15 cellular contexts compared by ENCODE assay signal in genomic region chr4:119240128-119240527, GRCh38. TPM values are rescaled to one million over a fixed set of nuclear protein-coding genes. Genes with fewer than 3 reads are reported as not detected.
DNase-seq lines count a peak whose midpoint lies in the region; ATAC-seq and TF ChIP-seq lines count a peak whose summit lies in the region.
"Had no signal": no experiment of that assay in that cellular context is flagged by ENCODE, and none has a peak within 500 bp of the region (broad histone marks: within the 10 kb centered on the region; RNA-seq: fewer than 3 reads in every experiment).

No MANE protein-coding gene starts in this region.

- no peak overlapping the region for H3K4me2 ChIP-seq in smooth muscle cell

- intact Hi-C loops in psoas muscle (cut with DNase I) = no loop called here

- H3K4me3 Mint-ChIP-seq in chondrocyte (ENCODE audit: unreplicated experiment) = no peak overlapping the region
- H3K4me3 Mint-ChIP-seq in activated T-cell treated with anti-CD3 and anti-CD28 coated beads, Interleukin-2, amount 50 U/mL, for 72 hours = no peak overlapping the region
- H3K4me3 Mint-ChIP-seq: CD4-positive, alpha-beta memory T cell had no signal

- WGBS in psoas muscle, 3 donors = 97 to 100% (median 97%) methylated on average over 1 of the region's 1 CpG
- 100% methylated on average over 1 of the region's 1 CpG for WGBS in smooth muscle cell (ENCODE audit: low lambda C conversion rate)

- H3K79me2 ChIP-seq in smooth muscle cell (ENCODE audit: low read depth) = peaks cover 3% of the 10 kb centered on the region

- peaks cover 19% of the 10 kb centered on the region for H3K36me3 Mint-ChIP-seq in chondrocyte (ENCODE audit: low read depth)
- H3K36me3 Mint-ChIP-seq in activated T-cell treated with anti-CD3 and anti-CD28 coated beads, Interleukin-2, amount 50 U/mL, for 72 hours (ENCODE audit: insufficient read depth in 2 of 2) = peaks cover 5% of the 10 kb centered on the region in 2 donors

- no peaks in the 10 kb centered on the region for H3F3A ChIP-seq in smooth muscle cell (ENCODE audit: low read depth)

- DNase-seq in chondrocyte (ENCODE audit: low spot score) (no peak), psoas muscle (no peak), smooth muscle cell (lab: John Stamatoyannopoulos, UW; ENCODE audit: unreplicated experiment) (no peak), mesenteric fat pad (ENCODE audit: low spot score) (no peak)
- DNase-seq in activated T-cell treated with anti-CD3 and anti-CD28 coated beads, Interleukin-2, amount 50 U/mL, for 72 hours = no peak
- DNase-seq: C1 segment of cervical spinal cord; Calu3; CD4-positive, alpha-beta memory T cell; COR-L47; DMS53; DMS79 treated with DMSO at 0.1 percent for 48 hours; GF-D8; GOT3 had no signal

- TF ChIP-seq CTCF in VCaP (conservative IDR thresholded peaks at IDR 0.05) (no peak), chondrocyte (IDR thresholded peaks at IDR 0.05) (no peak), psoas muscle (IDR thresholded peaks at IDR 0.05) (no peak), smooth muscle cell (IDR thresholded peaks at IDR 0.05; ENCODE audit: borderline replicate concordance, insufficient read depth, poor library complexity, severe bottlenecking) (no peak)

- no peaks in the 10 kb centered on the region for H3K9me3 Mint-ChIP-seq in chondrocyte (ENCODE audit: low read depth)
- no peaks in the 10 kb centered on the region for H3K9me3 Mint-ChIP-seq in activated T-cell treated with anti-CD3 and anti-CD28 coated beads, Interleukin-2, amount 50 U/mL, for 72 hours
- H3K9me3 Mint-ChIP-seq: CD4-positive, alpha-beta memory T cell had no signal

- H3K9me3 ChIP-seq in psoas muscle (no peaks in the 10 kb centered on the region), smooth muscle cell (replicated peaks; ENCODE audit: low read depth) (no peaks in the 10 kb centered on the region)
- H3K9me3 ChIP-seq: HAP-1 had no signal

- H3K27ac Mint-ChIP-seq in chondrocyte (ENCODE audit: unreplicated experiment) = peak overlapping the region; percentile 8
- H3K27ac Mint-ChIP-seq in activated T-cell treated with anti-CD3 and anti-CD28 coated beads, Interleukin-2, amount 50 U/mL, for 72 hours = no peak overlapping the region
- H3K27ac Mint-ChIP-seq: CD4-positive, alpha-beta memory T cell had no signal

- H2AFZ ChIP-seq in smooth muscle cell (ENCODE audit: low read depth) = no peak overlapping the region

- no peaks in the 10 kb centered on the region for H3K27me3 Mint-ChIP-seq in chondrocyte (ENCODE audit: low read depth)
- no peaks in the 10 kb centered on the region for H3K27me3 Mint-ChIP-seq in activated T-cell treated with anti-CD3 and anti-CD28 coated beads, Interleukin-2, amount 50 U/mL, for 72 hours (ENCODE audit: low read depth)
- H3K27me3 Mint-ChIP-seq: CD4-positive, alpha-beta memory T cell had no signal

- no peak overlapping the region for H3K4me3 ChIP-seq in psoas muscle
- H3K4me3 ChIP-seq in smooth muscle cell = no peak overlapping the region
- H3K4me3 ChIP-seq: HAP-1 had no signal

- H3K36me3 ChIP-seq in psoas muscle (ENCODE audit: insufficient read depth in 1 of 2, low read depth in 1 of 2) (peaks cover 4 to 58% of the 10 kb centered on the region in 2 donors), smooth muscle cell (ENCODE audit: low read depth) (no peaks in the 10 kb centered on the region)
- H3K36me3 ChIP-seq: HAP-1 had no signal

- H3K4me1 ChIP-seq in psoas muscle = peaks cover 42% of the 10 kb centered on the region
- H3K4me1 ChIP-seq in smooth muscle cell (ENCODE audit: low read depth) = no peaks in the 10 kb centered on the region
- H3K4me1 ChIP-seq: HAP-1 had no signal

- H3K27ac ChIP-seq in VCaP (peak overlapping the region; percentile 27; the same call in 1 of the 2 replicates), psoas muscle (peak overlapping the region; percentile 51), smooth muscle cell (ENCODE audit: low read depth) (no peak overlapping the region)

- H3K4me1 Mint-ChIP-seq in chondrocyte (ENCODE audit: low read depth) = peaks cover 25% of the 10 kb centered on the region
- peaks cover 34% of the 10 kb centered on the region for H3K4me1 Mint-ChIP-seq in activated T-cell treated with anti-CD3 and anti-CD28 coated beads, Interleukin-2, amount 50 U/mL, for 72 hours (ENCODE audit: low read depth)

- H3K9ac ChIP-seq in smooth muscle cell (ENCODE audit: low read depth) = no peak overlapping the region

- H3K27me3 ChIP-seq in psoas muscle (ENCODE audit: insufficient read depth in 3 of 3, low read length in 2 of 3) = no peaks in the 10 kb centered on the region
- no peaks in the 10 kb centered on the region for H3K27me3 ChIP-seq in smooth muscle cell (ENCODE audit: low read depth)

- ATAC-seq in psoas muscle = no peak
- ATAC-seq in activated T-cell treated with anti-CD3 and anti-CD28 coated beads, Interleukin-2, amount 50 U/mL, for 72 hours (replicated peaks in 1 of 2) = no peak

- peaks cover 3% of the 10 kb centered on the region for H4K20me1 ChIP-seq in smooth muscle cell (ENCODE audit: low read depth)

RNA-seq across cellular contexts. Expression of gene USP53, which starts 27.6 kb away (rescaled TPM):
- 20.0 to 22.3 TPM (median 20.0 TPM) in 3 replicates for total RNA-seq in chondrocyte
- 10 to 100 TPM; 43.8 to 89.5 (median 57.3) TPM for total RNA-seq in psoas muscle
- 10 to 100 TPM in 2 of 3 donors, 1 to 10 TPM in 1; 6.0 to 54.5 (median 18.5) TPM for polyA plus RNA-seq in psoas muscle
- 16.3 and 23.2 TPM in 2 replicates for total RNA-seq in smooth muscle cell
- polyA plus RNA-seq in smooth muscle cell = 4.2 and 12.6 TPM in 2 replicates
- 111 TPM for total RNA-seq in mesenteric fat pad
- 10 to 100 TPM; 11.3 to 12.6 TPM for total RNA-seq in activated T-cell treated with anti-CD3 and anti-CD28 coated beads, Interleukin-2, amount 50 U/mL, for 72 hours
